Comparison of ENCODE assay signal across 8 cellular contexts in genomic region chr20:53216856-53217576, GRCh38.
DNase-seq lines count a peak whose midpoint lies in the region; ATAC-seq and TF ChIP-seq lines count a peak whose summit lies in the region.

No MANE protein-coding gene starts in this region.

- no peak overlapping the region for H3K4me3 Mint-ChIP-seq in activated naive CD8-positive, alpha-beta T cell treated with anti-CD3 and anti-CD28 coated beads for 36 hours

- intact Hi-C loops in sciatic nerve (cut with DNase I) = no loop called here

- peaks cover 2% of the 10 kb centered on the region for H3K36me3 Mint-ChIP-seq in activated naive CD8-positive, alpha-beta T cell treated with anti-CD3 and anti-CD28 coated beads for 36 hours

- H3K4me1 ChIP-seq in right atrium auricular region = peaks cover 0 to 6% of the 10 kb centered on the region in 2 donors

- no peaks in the 10 kb centered on the region for H3K36me3 ChIP-seq in right atrium auricular region

- H3K9me3 ChIP-seq in right atrium auricular region = no peaks in the 10 kb centered on the region

- H3K27me3 ChIP-seq in right atrium auricular region = no peaks in the 10 kb centered on the region

- H3K4me3 ChIP-seq in right atrium auricular region = peak overlapping the region in 1 of 2 donors; percentile 20

- peak overlapping the region; percentile 67 for H3K27ac Mint-ChIP-seq in activated naive CD8-positive, alpha-beta T cell treated with anti-CD3 and anti-CD28 coated beads for 36 hours

- H3K27ac ChIP-seq in right atrium auricular region = no peak overlapping the region

- ATAC-seq in GM19035 (IDR thresholded peaks at IDR 0.05; ENCODE audit: unreplicated experiment) (peak; percentile 79), SK-N-SH treated with all-trans-retinoic acid at 6 μM for 48 hours (peak; percentile 86), sciatic nerve (peak; percentile 90)

- H3K4me1 Mint-ChIP-seq in activated naive CD8-positive, alpha-beta T cell treated with anti-CD3 and anti-CD28 coated beads for 36 hours = peaks cover 16% of the 10 kb centered on the region

- peaks cover 8% of the 10 kb centered on the region for H3K27me3 Mint-ChIP-seq in activated naive CD8-positive, alpha-beta T cell treated with anti-CD3 and anti-CD28 coated beads for 36 hours

- TF ChIP-seq CTCF in right atrium auricular region (IDR thresholded peaks at IDR 0.05) = peak; percentile 81 to 94

- in situ Hi-C loops in ACHN (cut with HindIII; ENCODE audit: low pct_ligation_motif_present, low pct_unique_long_range_greater_than_20kb, low sequenced_read_pairs) = no loop called here

- H3K9me3 Mint-ChIP-seq in activated naive CD8-positive, alpha-beta T cell treated with anti-CD3 and anti-CD28 coated beads for 36 hours = peaks cover 6% of the 10 kb centered on the region

- DNase-seq in ACHN (peak; percentile 41), HuH-7.5 (ENCODE audit: low spot score) (peak; percentile 61), right atrium auricular region (ENCODE audit: low spot score) (peak; percentile 64), sciatic nerve (ENCODE audit: low spot score) (peak; percentile 85), SIG-M5 treated with dmso at 0.1 percent for 504 hours (lab: John Stamatoyannopoulos, UW; ENCODE audit: unreplicated experiment) (no peak)
- DNase-seq in activated naive CD8-positive, alpha-beta T cell treated with anti-CD3 and anti-CD28 coated beads for 36 hours = peak; percentile 77

TF ChIP-seq in SK-N-SH treated with all-trans-retinoic acid at 6 μM for 48 hours, 23 proteins besides CTCF, POLR2A, EP300 and RAD21:
- TF ChIP-seq RARB (CRISPR knock-in tag; IDR thresholded peaks at IDR 0.05) (no peak), SNAI2 (CRISPR knock-in tag; IDR thresholded peaks at IDR 0.05) (no peak; the same call in 1 of the 2 replicates), ARNTL (CRISPR knock-in tag; IDR thresholded peaks at IDR 0.05; ENCODE audit: borderline replicate concordance, low read depth) (no peak), ZNF70 (CRISPR knock-in tag; IDR thresholded peaks at IDR 0.05) (no peak), BACH2 (CRISPR knock-in tag; IDR thresholded peaks at IDR 0.05; ENCODE audit: borderline replicate concordance) (no peak), ISL1 (CRISPR knock-in tag; IDR thresholded peaks at IDR 0.05) (no peak)
- TF ChIP-seq, protein P1, sequence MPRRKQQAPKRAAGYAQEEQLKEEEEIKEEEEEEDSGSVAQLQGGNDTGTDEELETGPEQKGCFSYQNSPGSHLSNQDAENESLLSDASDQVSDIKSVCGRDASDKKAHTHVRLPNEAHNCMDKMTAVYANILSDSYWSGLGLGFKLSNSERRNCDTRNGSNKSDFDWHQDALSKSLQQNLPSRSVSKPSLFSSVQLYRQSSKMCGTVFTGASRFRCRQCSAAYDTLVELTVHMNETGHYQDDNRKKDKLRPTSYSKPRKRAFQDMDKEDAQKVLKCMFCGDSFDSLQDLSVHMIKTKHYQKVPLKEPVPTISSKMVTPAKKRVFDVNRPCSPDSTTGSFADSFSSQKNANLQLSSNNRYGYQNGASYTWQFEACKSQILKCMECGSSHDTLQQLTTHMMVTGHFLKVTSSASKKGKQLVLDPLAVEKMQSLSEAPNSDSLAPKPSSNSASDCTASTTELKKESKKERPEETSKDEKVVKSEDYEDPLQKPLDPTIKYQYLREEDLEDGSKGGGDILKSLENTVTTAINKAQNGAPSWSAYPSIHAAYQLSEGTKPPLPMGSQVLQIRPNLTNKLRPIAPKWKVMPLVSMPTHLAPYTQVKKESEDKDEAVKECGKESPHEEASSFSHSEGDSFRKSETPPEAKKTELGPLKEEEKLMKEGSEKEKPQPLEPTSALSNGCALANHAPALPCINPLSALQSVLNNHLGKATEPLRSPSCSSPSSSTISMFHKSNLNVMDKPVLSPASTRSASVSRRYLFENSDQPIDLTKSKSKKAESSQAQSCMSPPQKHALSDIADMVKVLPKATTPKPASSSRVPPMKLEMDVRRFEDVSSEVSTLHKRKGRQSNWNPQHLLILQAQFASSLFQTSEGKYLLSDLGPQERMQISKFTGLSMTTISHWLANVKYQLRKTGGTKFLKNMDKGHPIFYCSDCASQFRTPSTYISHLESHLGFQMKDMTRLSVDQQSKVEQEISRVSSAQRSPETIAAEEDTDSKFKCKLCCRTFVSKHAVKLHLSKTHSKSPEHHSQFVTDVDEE (CRISPR knock-in tag; IDR thresholded peaks at IDR 0.05) = no peak
